19 cellular contexts compared by ENCODE assay signal in genomic region chr2:226771067-226771466, GRCh38. TPM values are rescaled to one million over a fixed set of nuclear protein-coding genes. Genes with fewer than 3 reads are reported as not detected.
DNase-seq lines count a peak whose midpoint lies in the region; ATAC-seq and TF ChIP-seq lines count a peak whose summit lies in the region.
"Had no signal": no experiment of that assay in that cellular context is flagged by ENCODE, and none has a peak within 500 bp of the region (broad histone marks: within the 10 kb centered on the region; RNA-seq: fewer than 3 reads in every experiment).

No MANE protein-coding gene starts in this region.

- H3K4me3 Mint-ChIP-seq in activated naive CD4-positive, alpha-beta T cell treated with anti-CD3 and anti-CD28 coated beads, Interleukin-2, amount 10 ng/mL, durations not matched to agents 7 days and 5 days, result no peak overlapping the region
- H3K4me3 Mint-ChIP-seq: activated CD8-positive, alpha-beta memory T cell treated with anti-CD3 and anti-CD28 coated beads, Interleukin-2, amount 10 ng/mL, durations not matched to agents 7 days and 5 days; effector memory CD8-positive, alpha-beta T cell had no signal

- peaks cover 96% of the 10 kb centered on the region for H3K79me2 ChIP-seq in fibroblast of lung (ENCODE audit: control insufficient read depth, insufficient read depth, low read length)

- H2AFZ ChIP-seq in fibroblast of lung (ENCODE audit: low read length), result no peak overlapping the region

- H3K9me3 ChIP-seq in fibroblast of lung (ENCODE audit: control insufficient read depth, insufficient read depth, low read depth, low read length) (no peaks in the 10 kb centered on the region), mucosa of descending colon (no peaks in the 10 kb centered on the region), subcutaneous abdominal adipose tissue (ENCODE audit: control insufficient read depth in 5 of 5, low read length in 5 of 5) (peaks cover 0 to 11% (median 0%) of the 10 kb centered on the region in 5 donors), esophagus muscularis mucosa (peaks cover 0 to 13% (median 5%) of the 10 kb centered on the region in 4 donors)
- H3K9me3 ChIP-seq: testis had no signal

- no peak overlapping the region for H3K4me3 ChIP-seq in fibroblast of lung (replicated peaks in 1 of 4; ENCODE audit: control extremely low read depth in 1 of 4, insufficient read depth in 1 of 4, low read depth in 3 of 4, low read length in 4 of 4)
- no peak overlapping the region for H3K4me3 ChIP-seq in mucosa of descending colon
- H3K4me3 ChIP-seq in subcutaneous abdominal adipose tissue (ENCODE audit: low read depth in 1 of 5, low read length in 5 of 5), result no peak overlapping the region
- no peak overlapping the region for H3K4me3 ChIP-seq in esophagus muscularis mucosa
- H3K4me3 ChIP-seq: skin epidermis, testis had no signal

- H3K9me3 Mint-ChIP-seq in activated naive CD4-positive, alpha-beta T cell treated with anti-CD3 and anti-CD28 coated beads, Interleukin-2, amount 10 ng/mL, durations not matched to agents 7 days and 5 days, result peaks cover 17% of the 10 kb centered on the region

- no peaks in the 10 kb centered on the region for H4K20me1 ChIP-seq in fibroblast of lung (ENCODE audit: control insufficient read depth, extremely low read depth, insufficient read depth, low read length)

- H3K27ac ChIP-seq in fibroblast of lung (ENCODE audit: insufficient read depth, low read length) (peak overlapping the region; percentile 10), subcutaneous abdominal adipose tissue (ENCODE audit: low read depth, low read length) (peak overlapping the region; percentile 35), esophagus muscularis mucosa (replicated peaks in 1 of 4) (no peak overlapping the region)
- H3K27ac ChIP-seq: C4-2B, skin epidermis, testis had no signal

- no peak for TF ChIP-seq POLR2A in esophagus muscularis mucosa (IDR thresholded peaks at IDR 0.05; ENCODE audit: low read depth)

- H3K9ac ChIP-seq in fibroblast of lung (ENCODE audit: insufficient read depth, low read length), result no peak overlapping the region
- no peak overlapping the region for H3K9ac ChIP-seq in subcutaneous abdominal adipose tissue (ENCODE audit: low read length in 5 of 5)

- intact Hi-C loops in mucosa of descending colon (cut with DNase I, micrococcal nuclease) (no loop called here), esophagus muscularis mucosa (cut with DNase I) (no loop called here)

- peaks cover 31% of the 10 kb centered on the region for H3K4me1 Mint-ChIP-seq in activated naive CD4-positive, alpha-beta T cell treated with anti-CD3 and anti-CD28 coated beads, Interleukin-2, amount 10 ng/mL, durations not matched to agents 7 days and 5 days

- TF ChIP-seq EP300 in esophagus muscularis mucosa (IDR thresholded peaks at IDR 0.05), result no peak

- no peaks in the 10 kb centered on the region for H3K27me3 ChIP-seq in fibroblast of lung (ENCODE audit: control insufficient read depth, insufficient read depth, low read length)
- no peaks in the 10 kb centered on the region for H3K27me3 ChIP-seq in subcutaneous abdominal adipose tissue (ENCODE audit: control insufficient read depth in 5 of 5, insufficient read depth in 4 of 5, low read length in 5 of 5)
- no peaks in the 10 kb centered on the region for H3K27me3 ChIP-seq in esophagus muscularis mucosa
- H3K27me3 ChIP-seq: testis had no signal

- CTCF ChIA-PET in activated naive CD4-positive, alpha-beta T cell treated with anti-CD3 and anti-CD28 coated beads, Interleukin-2, amount 10 ng/mL, durations not matched to agents 7 days and 5 days (lab: Charles Lee), result interaction anchor here (0.8 to 1.6 kb wide), 2 partner anchors 29 to 120 kb away, joined by 3 to 4 read pairs; partner anchors contain the start of gene IRS1

- DNase-seq in activated naive CD4-positive, alpha-beta T cell treated with anti-CD3 and anti-CD28 coated beads, Interleukin-2, amount 10 ng/mL, durations not matched to agents 7 days and 5 days, result no peak
- DNase-seq in activated naive CD4-positive, alpha-beta T cell (lab: John Stamatoyannopoulos, UW), result no peak
- no peak for DNase-seq in fibroblast of lung (ENCODE audit: low read depth in 2 of 2)
- DNase-seq in mucosa of descending colon, result peak in 2 of 3 donors; percentile 45 to 48
- no peak for DNase-seq in activated CD8-positive, alpha-beta memory T cell treated with anti-CD3 and anti-CD28 coated beads, Interleukin-2, amount 50 U/mL, for 48 hours
- no peak for DNase-seq in esophagus muscularis mucosa (ENCODE audit: extremely low spot score)
- DNase-seq: activated CD8-positive, alpha-beta memory T cell treated with anti-CD3 and anti-CD28 coated beads, Interleukin-2, amount 10 ng/mL, durations not matched to agents 7 days and 5 days; effector memory CD8-positive, alpha-beta T cell; hypothalamus; NCI-H1105; NCI-H69; PC-3; stimulated activated CD4-positive, alpha-beta T cell treated with anti-CD3 and anti-CD28 coated beads, Interleukin-4, amount 100 ng/mL, for 24 hours; testis had no signal

- 77% methylated on average over 6 of the region's 6 CpGs for WGBS in esophagus muscularis mucosa

- ATAC-seq in mucosa of descending colon, result peak; percentile 89
- no peak for ATAC-seq in GM21786 (IDR thresholded peaks at IDR 0.05; ENCODE audit: unreplicated experiment)
- ATAC-seq: activated CD8-positive, alpha-beta memory T cell treated with anti-CD3 and anti-CD28 coated beads, Interleukin-2, amount 10 ng/mL, durations not matched to agents 7 days and 5 days; effector memory CD8-positive, alpha-beta T cell; PC-3 had no signal

- no peak overlapping the region for H3K4me2 ChIP-seq in fibroblast of lung (ENCODE audit: extremely low read depth, insufficient read depth, low read length)

- H3K36me3 Mint-ChIP-seq in activated naive CD4-positive, alpha-beta T cell treated with anti-CD3 and anti-CD28 coated beads, Interleukin-2, amount 10 ng/mL, durations not matched to agents 7 days and 5 days, result peaks cover 23% of the 10 kb centered on the region

- H3K27ac Mint-ChIP-seq in activated naive CD4-positive, alpha-beta T cell treated with anti-CD3 and anti-CD28 coated beads, Interleukin-2, amount 10 ng/mL, durations not matched to agents 7 days and 5 days, result peak overlapping the region; percentile 15
- H3K27ac Mint-ChIP-seq: activated CD8-positive, alpha-beta memory T cell treated with anti-CD3 and anti-CD28 coated beads, Interleukin-2, amount 10 ng/mL, durations not matched to agents 7 days and 5 days; activated T-helper 2 cell treated with anti-CD3 and anti-CD28 coated beads, Interferon-gamma antibody, Interleukin-2, Interleukin-4, amounts not matched to agents 10 μg/mL and 5 μg/mL and 100 μg/mL, durations not matched to agents 14 hours and 24 hours and 36 hours; effector memory CD8-positive, alpha-beta T cell had no signal

- peaks cover 11% of the 10 kb centered on the region for H3K4me1 ChIP-seq in fibroblast of lung (ENCODE audit: control insufficient read depth, extremely low read depth, insufficient read depth, low read length)
- H3K4me1 ChIP-seq in mucosa of descending colon (ENCODE audit: low read depth), result peaks cover 33% of the 10 kb centered on the region
- peaks cover 4 to 42% (median 22%) of the 10 kb centered on the region in 5 donors for H3K4me1 ChIP-seq in subcutaneous abdominal adipose tissue (ENCODE audit: control insufficient read depth in 5 of 5, insufficient read depth in 5 of 5, low read length in 5 of 5)
- H3K4me1 ChIP-seq in esophagus muscularis mucosa, result peaks cover 32 to 42% (median 40%) of the 10 kb centered on the region in 4 donors
- H3K4me1 ChIP-seq: testis had no signal

- H3K36me3 ChIP-seq in fibroblast of lung (ENCODE audit: control insufficient read depth, insufficient read depth, low read length) (peaks cover 12% of the 10 kb centered on the region), mucosa of descending colon (ENCODE audit: low read depth) (no peaks in the 10 kb centered on the region), subcutaneous abdominal adipose tissue (ENCODE audit: control insufficient read depth in 5 of 5, insufficient read depth in 5 of 5, low read length in 5 of 5) (peaks cover 0 to 17% (median 11%) of the 10 kb centered on the region in 5 donors), esophagus muscularis mucosa (peaks cover 0 to 9% (median 0%) of the 10 kb centered on the region in 4 donors)

- TF ChIP-seq CTCF in fibroblast of lung (conservative IDR thresholded peaks at IDR 0.05 in 1 of 2, IDR thresholded peaks at IDR 0.05 in 1 of 2; ENCODE audit: low read depth in 1 of 2, low read length in 2 of 2), result no peak
- TF ChIP-seq CTCF in mucosa of descending colon (IDR thresholded peaks at IDR 0.05), result no peak
- no peak for TF ChIP-seq CTCF in esophagus muscularis mucosa (IDR thresholded peaks at IDR 0.05)

- H3K27me3 Mint-ChIP-seq in activated naive CD4-positive, alpha-beta T cell treated with anti-CD3 and anti-CD28 coated beads, Interleukin-2, amount 10 ng/mL, durations not matched to agents 7 days and 5 days, result no peaks in the 10 kb centered on the region
- H3K27me3 Mint-ChIP-seq: activated CD8-positive, alpha-beta memory T cell treated with anti-CD3 and anti-CD28 coated beads, Interleukin-2, amount 10 ng/mL, durations not matched to agents 7 days and 5 days had no signal

RNA-seq across cellular contexts. Expression of gene IRS1, which starts 28.6 kb away (rescaled TPM):
- total RNA-seq in fibroblast of lung, result 18.7 and 29.1 TPM in 2 replicates
- polyA plus RNA-seq in fibroblast of lung, result 14.3 and 24.0 TPM in 2 replicates
- 21.3 and 33.3 TPM in 2 replicates for polyA plus RNA-seq in fibroblast of lung (2012)
- polyA minus RNA-seq in fibroblast of lung (ENCODE audit: low replicate concordance), result 40.7 and 72.5 TPM in 2 replicates
- 10 to 100 TPM in 2 of 3 donors, 1 to 10 TPM in 1; 8.1 to 29.0 (median 13.5) TPM for total RNA-seq in mucosa of descending colon
- total RNA-seq in esophagus muscularis mucosa, result 10 to 100 TPM; 27.8 to 47.6 (median 32.8) TPM

Comparison
In these comparisons a context has a peak if more than half of its experiments do, and no peak if none do; other contexts are left out.
1. DNase-seq: peak in mucosa of descending colon (2 of 3); none in activated naive CD4-positive, alpha-beta T cell treated with anti-CD3 and anti-CD28 coated beads, Interleukin-2, amount 10 ng/mL, durations not matched to agents 7 days and 5 days (single experiment), activated naive CD4-positive, alpha-beta T cell (0 of 4), fibroblast of lung (0 of 2), activated CD8-positive, alpha-beta memory T cell treated with anti-CD3 and anti-CD28 coated beads, Interleukin-2, amount 50 U/mL, for 48 hours (single experiment) and esophagus muscularis mucosa (single experiment).
2. H3K27ac ChIP-seq: peak in fibroblast of lung (single experiment) and subcutaneous abdominal adipose tissue (single experiment); none in esophagus muscularis mucosa (0 of 4).